In genomic region chr2:54983345-54984235, GRCh38 we compare ENCODE assay signal across 14 cellular contexts.
DNase-seq lines count a peak whose midpoint lies in the region; ATAC-seq and TF ChIP-seq lines count a peak whose summit lies in the region.
"Had no signal": no experiment of that assay in that cellular context is flagged by ENCODE, and none has a peak within 500 bp of the region (broad histone marks: within the 10 kb centered on the region; RNA-seq: fewer than 3 reads in every experiment).

No MANE protein-coding gene starts in this region.

- H3K9ac ChIP-seq in skeletal muscle satellite cell (ENCODE audit: low read depth, low read length), result no peak overlapping the region
- H3K9ac ChIP-seq: KMS-11 had no signal

- H3K36me3 ChIP-seq in skeletal muscle satellite cell (ENCODE audit: insufficient read depth, low read length), result peaks cover 77% of the 10 kb centered on the region
- H3K36me3 ChIP-seq in prostate gland, result no peaks in the 10 kb centered on the region
- no peaks in the 10 kb centered on the region for H3K36me3 ChIP-seq in ovary

- no peak for TF ChIP-seq EP300 in ovary (IDR thresholded peaks at IDR 0.05)

- peaks cover 51% of the 10 kb centered on the region for H3K4me1 Mint-ChIP-seq in activated naive CD4-positive, alpha-beta T cell treated with anti-CD3 and anti-CD28 coated beads, Interleukin-2, amount 50 U/mL, for 24 hours
- H3K4me1 Mint-ChIP-seq in activated naive CD4-positive, alpha-beta T cell treated with anti-CD3 and anti-CD28 coated beads, Interleukin-2, amount 10 ng/mL, durations not matched to agents 7 days and 5 days, result peaks cover 3% of the 10 kb centered on the region
- peaks cover 17% of the 10 kb centered on the region for H3K4me1 Mint-ChIP-seq in activated T-helper 17 cell treated with anti-CD3 and anti-CD28 coated beads, Interleukin-2, amount 50 U/mL, for 72 hours

- WGBS in prostate gland, result 28% methylated on average over 3 of the region's 3 CpGs
- 31 to 36% (median 35%) methylated on average over 3 of the region's 3 CpGs for WGBS in ovary, 3 donors

- no peak for TF ChIP-seq CTCF in fibroblast of the aortic adventitia (IDR thresholded peaks at IDR 0.05; ENCODE audit: insufficient read depth, low read length)
- TF ChIP-seq CTCF in prostate gland (IDR thresholded peaks at IDR 0.05), result no peak
- TF ChIP-seq CTCF in ovary (IDR thresholded peaks at IDR 0.05), result no peak

- no peak overlapping the region for H3K4me3 ChIP-seq in fibroblast of the aortic adventitia (ENCODE audit: low read depth, low read length)
- H3K4me3 ChIP-seq in skeletal muscle satellite cell (ENCODE audit: low read length), result no peak overlapping the region
- no peak overlapping the region for H3K4me3 ChIP-seq in prostate gland
- no peak overlapping the region for H3K4me3 ChIP-seq in ovary

- no peaks in the 10 kb centered on the region for H3K9me3 ChIP-seq in skeletal muscle satellite cell (replicated peaks; ENCODE audit: low read length)
- no peaks in the 10 kb centered on the region for H3K9me3 ChIP-seq in prostate gland
- no peaks in the 10 kb centered on the region for H3K9me3 ChIP-seq in ovary

- H3K27me3 Mint-ChIP-seq in activated naive CD4-positive, alpha-beta T cell treated with anti-CD3 and anti-CD28 coated beads, Interleukin-2, amount 50 U/mL, for 24 hours, result no peaks in the 10 kb centered on the region
- no peaks in the 10 kb centered on the region for H3K27me3 Mint-ChIP-seq in activated naive CD4-positive, alpha-beta T cell treated with anti-CD3 and anti-CD28 coated beads, Interleukin-2, amount 10 ng/mL, durations not matched to agents 7 days and 5 days
- H3K27me3 Mint-ChIP-seq in activated T-helper 17 cell treated with anti-CD3 and anti-CD28 coated beads, Interleukin-2, amount 50 U/mL, for 72 hours, result no peaks in the 10 kb centered on the region
- H3K27me3 Mint-ChIP-seq: activated CD4-positive, alpha-beta T cell treated with anti-CD3 and anti-CD28 coated beads, Interleukin-2, amount 10 ng/mL, durations not matched to agents 24 days and 14 days had no signal

- peaks cover 28% of the 10 kb centered on the region for H3K4me1 ChIP-seq in skeletal muscle satellite cell (ENCODE audit: control insufficient read depth, insufficient read depth, low read length)
- peaks cover 13% of the 10 kb centered on the region for H3K4me1 ChIP-seq in prostate gland (replicated peaks)
- H3K4me1 ChIP-seq in ovary (ENCODE audit: insufficient read depth), result peaks cover 6% of the 10 kb centered on the region

- H3K27ac ChIP-seq in prostate gland (peak overlapping the region in 1 of 2 donors; percentile 3), ovary (no peak overlapping the region)
- H3K27ac ChIP-seq: KMS-11 had no signal

- DNase-seq in activated naive CD4-positive, alpha-beta T cell treated with anti-CD3 and anti-CD28 coated beads, Interleukin-2, amount 10 ng/mL, durations not matched to agents 7 days and 5 days, result no peak
- peak; percentile 38 for DNase-seq in fibroblast of the aortic adventitia (ENCODE audit: low read depth)
- DNase-seq in prostate gland (ENCODE audit: low spot score), result no peak
- DNase-seq in ovary, result no peak
- DNase-seq: activated CD4-positive, alpha-beta T cell treated with anti-CD3 and anti-CD28 coated beads, Interleukin-2, amount 10 ng/mL, durations not matched to agents 24 days and 14 days; activated naive CD4-positive, alpha-beta T cell treated with anti-CD3 and anti-CD28 coated beads, Interleukin-2, amount 50 U/mL, for 16 hours; GOT3; kidney glomerular epithelial cell; posterior cingulate gyrus had no signal

- intact Hi-C loops in prostate gland (cut with DNase I) (no loop called here), ovary (cut with DNase I) (no loop called here)

- peak overlapping the region; percentile 63 for H3K4me2 ChIP-seq in skeletal muscle satellite cell (ENCODE audit: low read length)
- H3K4me2 ChIP-seq: KMS-11 had no signal

- TF ChIP-seq POLR2A in prostate gland (IDR thresholded peaks at IDR 0.05) (no peak), ovary (IDR thresholded peaks at IDR 0.05) (no peak)

- H3K36me3 Mint-ChIP-seq in activated naive CD4-positive, alpha-beta T cell treated with anti-CD3 and anti-CD28 coated beads, Interleukin-2, amount 50 U/mL, for 24 hours, result peaks cover 25% of the 10 kb centered on the region
- peaks cover 38% of the 10 kb centered on the region for H3K36me3 Mint-ChIP-seq in activated naive CD4-positive, alpha-beta T cell treated with anti-CD3 and anti-CD28 coated beads, Interleukin-2, amount 10 ng/mL, durations not matched to agents 7 days and 5 days
- H3K36me3 Mint-ChIP-seq in activated T-helper 17 cell treated with anti-CD3 and anti-CD28 coated beads, Interleukin-2, amount 50 U/mL, for 72 hours (ENCODE audit: low read depth), result peaks cover 63% of the 10 kb centered on the region

- no peak overlapping the region for H3K4me3 Mint-ChIP-seq in activated naive CD4-positive, alpha-beta T cell treated with anti-CD3 and anti-CD28 coated beads, Interleukin-2, amount 50 U/mL, for 24 hours
- no peak overlapping the region for H3K4me3 Mint-ChIP-seq in activated naive CD4-positive, alpha-beta T cell treated with anti-CD3 and anti-CD28 coated beads, Interleukin-2, amount 10 ng/mL, durations not matched to agents 7 days and 5 days
- no peak overlapping the region for H3K4me3 Mint-ChIP-seq in activated T-helper 17 cell treated with anti-CD3 and anti-CD28 coated beads, Interleukin-2, amount 50 U/mL, for 72 hours
- H3K4me3 Mint-ChIP-seq: activated CD4-positive, alpha-beta T cell treated with anti-CD3 and anti-CD28 coated beads, Interleukin-2, amount 10 ng/mL, durations not matched to agents 24 days and 14 days had no signal

- CTCF ChIA-PET in activated naive CD4-positive, alpha-beta T cell treated with anti-CD3 and anti-CD28 coated beads, Interleukin-2, amount 10 ng/mL, durations not matched to agents 7 days and 5 days (lab: Charles Lee), result no interaction called here

- no peaks in the 10 kb centered on the region for H3K9me3 Mint-ChIP-seq in activated naive CD4-positive, alpha-beta T cell treated with anti-CD3 and anti-CD28 coated beads, Interleukin-2, amount 50 U/mL, for 24 hours
- no peaks in the 10 kb centered on the region for H3K9me3 Mint-ChIP-seq in activated naive CD4-positive, alpha-beta T cell treated with anti-CD3 and anti-CD28 coated beads, Interleukin-2, amount 10 ng/mL, durations not matched to agents 7 days and 5 days
- no peaks in the 10 kb centered on the region for H3K9me3 Mint-ChIP-seq in activated T-helper 17 cell treated with anti-CD3 and anti-CD28 coated beads, Interleukin-2, amount 50 U/mL, for 72 hours
- H3K9me3 Mint-ChIP-seq: activated CD4-positive, alpha-beta T cell treated with anti-CD3 and anti-CD28 coated beads, Interleukin-2, amount 10 ng/mL, durations not matched to agents 24 days and 14 days had no signal

- no peak for ATAC-seq in activated T-helper 17 cell treated with anti-CD3 and anti-CD28 coated beads, Interleukin-2, amount 50 U/mL, for 72 hours (replicated peaks)
- ATAC-seq in GM19397 (IDR thresholded peaks at IDR 0.05; ENCODE audit: unreplicated experiment), result no peak

- H3K27me3 ChIP-seq in skeletal muscle satellite cell (ENCODE audit: control insufficient read depth, insufficient read depth, low read length), result no peaks in the 10 kb centered on the region
- H3K27me3 ChIP-seq in prostate gland (replicated peaks; ENCODE audit: insufficient read depth), result no peaks in the 10 kb centered on the region
- no peaks in the 10 kb centered on the region for H3K27me3 ChIP-seq in ovary

- peak overlapping the region; percentile 48 for H3K27ac Mint-ChIP-seq in activated naive CD4-positive, alpha-beta T cell treated with anti-CD3 and anti-CD28 coated beads, Interleukin-2, amount 50 U/mL, for 24 hours
- no peak overlapping the region for H3K27ac Mint-ChIP-seq in activated naive CD4-positive, alpha-beta T cell treated with anti-CD3 and anti-CD28 coated beads, Interleukin-2, amount 10 ng/mL, durations not matched to agents 7 days and 5 days
- peak overlapping the region; percentile 30 for H3K27ac Mint-ChIP-seq in activated T-helper 17 cell treated with anti-CD3 and anti-CD28 coated beads, Interleukin-2, amount 50 U/mL, for 72 hours
- H3K27ac Mint-ChIP-seq: activated CD4-positive, alpha-beta T cell treated with anti-CD3 and anti-CD28 coated beads, Interleukin-2, amount 10 ng/mL, durations not matched to agents 24 days and 14 days had no signal
